1 cellular context compared by ENCODE assay signal in the genomic region with DNA sequence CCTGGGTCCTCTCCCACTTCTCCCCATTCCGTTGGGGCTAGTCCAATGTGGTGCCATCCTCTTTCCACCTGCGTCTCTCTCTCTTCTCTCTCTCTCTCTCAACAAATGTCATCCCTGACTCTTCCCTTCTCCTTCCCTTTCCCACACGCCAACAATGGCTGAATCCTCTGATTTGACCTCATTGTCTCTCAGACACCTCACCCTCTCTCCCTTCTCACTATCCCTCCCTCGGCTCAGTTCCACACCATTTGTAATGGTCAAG.
TF ChIP-seq lines count a peak whose summit lies in the region.

No MANE protein-coding gene starts in this region.

TF ChIP-seq in liver, 16 proteins besides CTCF, POLR2A, EP300 and RAD21 (continued from another document):
- no peak for TF ChIP-seq HNF4A (conservative IDR thresholded peaks at IDR 0.05)
- no peak for TF ChIP-seq FOXA1 (IDR thresholded peaks at IDR 0.05)
- TF ChIP-seq NR2F2 (IDR thresholded peaks at IDR 0.05): no peak
